ENCODE assay signal across 8 cellular contexts in the genomic region with DNA sequence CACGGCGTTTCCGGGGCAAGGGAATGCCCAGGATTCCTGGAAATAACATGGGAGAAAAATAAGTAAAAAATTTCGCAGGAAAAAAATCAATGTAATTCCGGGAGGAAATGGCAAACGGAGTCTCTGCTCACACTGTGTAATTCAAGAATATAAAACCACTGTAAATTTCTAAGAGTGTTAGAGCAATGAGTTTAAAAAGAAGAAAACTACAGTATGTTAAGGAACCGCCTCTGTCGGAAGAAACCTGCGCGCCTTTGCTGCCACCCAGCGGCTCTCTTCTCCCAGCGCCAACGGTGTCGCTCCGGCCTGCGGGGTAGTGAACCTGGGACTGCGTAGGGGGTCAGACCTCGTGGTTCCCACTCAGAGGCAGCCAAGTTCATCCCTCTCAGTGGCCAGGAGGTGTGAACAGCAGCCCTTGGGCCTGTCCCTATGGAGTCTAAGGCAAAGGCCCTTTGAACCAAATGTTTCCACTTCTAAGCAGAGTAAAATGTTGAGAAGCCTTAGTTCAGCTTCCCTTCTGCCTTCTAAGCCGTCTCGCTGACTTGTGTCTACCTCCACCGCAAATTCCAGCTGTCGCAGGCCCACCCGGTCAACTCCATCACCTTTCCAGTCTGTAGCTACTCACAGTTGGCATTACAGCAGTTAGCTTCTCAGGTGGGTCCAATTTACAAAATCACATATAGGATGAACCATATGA. TPM values are rescaled to one million over a fixed set of nuclear protein-coding genes. Genes with fewer than 3 reads are reported as not detected.
DNase-seq lines count a peak whose midpoint lies in the region; ATAC-seq and TF ChIP-seq lines count a peak whose summit lies in the region.

No MANE protein-coding gene starts in this region.

- H3K36me3 Mint-ChIP-seq in CD14-positive monocyte = peaks cover 14 to 20% of the 10 kb centered on the region in 2 donors

- peak overlapping the region; percentile 94 to 96 for H3K4me3 Mint-ChIP-seq in CD14-positive monocyte

- peak overlapping the region; percentile 89 to 99 (median 91) for H3K27ac Mint-ChIP-seq in CD14-positive monocyte

- 13 to 16% methylated on average over 23 of the region's 23 CpGs for WGBS in lower leg skin, 2 donors

- H3K4me1 Mint-ChIP-seq in CD14-positive monocyte = peaks cover 51% of the 10 kb centered on the region

- TF ChIP-seq POLR2A in lower leg skin (IDR thresholded peaks at IDR 0.05) = no peak

- ATAC-seq in GM19395 (IDR thresholded peaks at IDR 0.05; ENCODE audit: unreplicated experiment) (peak; percentile 82), HG03520 (IDR thresholded peaks at IDR 0.05; ENCODE audit: unreplicated experiment) (peak; percentile 68)

- peak overlapping the region; percentile 82 for H3K4me3 ChIP-seq in lower leg skin (ENCODE audit: low read depth, poor library complexity, severe bottlenecking)

- H3K9me3 Mint-ChIP-seq in CD14-positive monocyte = no peaks in the 10 kb centered on the region

- TF ChIP-seq CTCF in CD14-positive monocyte (IDR thresholded peaks at IDR 0.05) (peak; percentile 90), lower leg skin (IDR thresholded peaks at IDR 0.05) (peak in 1 of 3 donors; percentile 69)

- H3K27me3 Mint-ChIP-seq in CD14-positive monocyte (ENCODE audit: low read depth in 3 of 3) = peaks cover 0 to 1% (median 0%) of the 10 kb centered on the region in 3 donors

- intact Hi-C loops in CD14-positive monocyte (cut with micrococcal nuclease) (loop anchor here (1.0 to 5.0 kb wide), 4 partner anchors 40 to 93 kb away; partner anchors contain the start of gene RSL24D1 (in 1 of the 2)), lower leg skin (cut with DNase I; ENCODE audit: low total_unique reads) (loop anchor here (5.0 kb wide), 1 partner anchor 73 kb away; no protein-coding TSS in a partner anchor)

- DNase-seq in CD14-positive monocyte (ENCODE audit: low spot score) = peak; percentile 83
- peak; percentile 73 to 86 for DNase-seq in NCI-H526 (lab: John Stamatoyannopoulos, UW)
- peak; percentile 82 to 85 for DNase-seq in activated CD4-positive, alpha-beta T cell treated with anti-CD3 and anti-CD28 coated beads, Interleukin-2, amount 50 U/mL, for 4 hours
- peak; percentile 65 to 83 for DNase-seq in dermis microvascular lymphatic vessel endothelial cell (ENCODE audit: low read depth in 2 of 2)
- DNase-seq in lower leg skin (ENCODE audit: low spot score in 2 of 2) = peak; percentile 79 to 97
- peak; percentile 81 to 84 for DNase-seq in stimulated activated CD4-positive, alpha-beta T cell treated with anti-CD3 and anti-CD28 coated beads, Interleukin-4, amount 100 ng/mL, for 4 hours

RNA-seq across cellular contexts. Expression of gene RAB27A, which starts 0.9 kb away (rescaled TPM):
- polyA plus RNA-seq in CD14-positive monocyte = 100 to 1,000 TPM; 135 to 159 TPM
- 6.2 and 6.8 TPM in 2 replicates for total RNA-seq in dermis microvascular lymphatic vessel endothelial cell
- 10 to 100 TPM in 1 of 4 donors, 1 to 10 TPM in 3; 6.2 to 11.9 (median 7.5) TPM for total RNA-seq in lower leg skin

RNA-seq across cellular contexts. Expression of gene PIGBOS1, which starts 28.4 kb away (rescaled TPM):
- 10 to 100 TPM; 67.3 to 69.7 TPM for polyA plus RNA-seq in CD14-positive monocyte
- total RNA-seq in dermis microvascular lymphatic vessel endothelial cell (4.8 and 5.3 TPM in 2 replicates), lower leg skin (10 to 100 TPM; 10.4 to 30.4 (median 12.0) TPM)

RNA-seq across cellular contexts. Expression of gene PIGB, which starts 28.5 kb away (rescaled TPM):
- 10 to 100 TPM; 15.3 to 16.8 TPM for polyA plus RNA-seq in CD14-positive monocyte
- total RNA-seq in dermis microvascular lymphatic vessel endothelial cell = 7.5 and 9.1 TPM in 2 replicates
- total RNA-seq in lower leg skin = 10 to 100 TPM in 2 of 4 donors, 1 to 10 TPM in 2; 5.1 to 14.8 (median 9.5) TPM

Comparison
In these comparisons a context has a peak if more than half of its experiments do, and no peak if none do; other contexts are left out.
1. Peak in every context shown above with its lines: DNase-seq, ATAC-seq and H3K4me3 ChIP-seq.